ENCODE assay signal across 8 cellular contexts in the genomic region with DNA sequence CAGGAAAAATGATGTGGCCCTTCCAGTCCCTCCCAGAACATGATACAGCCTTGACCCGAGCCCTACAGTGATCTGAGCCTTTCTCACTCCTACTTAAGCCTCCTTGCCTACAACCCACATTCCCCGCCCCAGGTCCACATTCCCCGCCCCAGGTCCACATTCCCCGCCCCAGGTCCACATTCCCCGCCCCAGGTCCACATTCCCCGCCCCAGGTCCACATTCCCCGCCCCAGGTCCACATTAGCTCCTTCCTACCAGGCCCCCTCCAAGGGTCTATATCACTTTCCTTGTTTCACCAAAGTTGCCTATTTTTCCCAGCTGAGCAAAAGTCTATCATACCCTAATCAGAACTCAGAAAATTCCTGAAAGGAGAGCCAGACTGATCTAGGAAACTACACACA. TPM values are rescaled to one million over a fixed set of nuclear protein-coding genes. Genes with fewer than 3 reads are reported as not detected.
A peak's percentile ranks its signal among the peaks of the same experiment; 100 is the strongest.
DNase-seq lines count a peak whose midpoint lies in the region; ATAC-seq and TF ChIP-seq lines count a peak whose summit lies in the region.
"Not testable (repeated sequence)": the region's sequence is repeated elsewhere in the genome, so short reads cannot be mapped to it uniquely, and the experiment has no call there.

No MANE protein-coding gene starts in this region.

- peak overlapping the region; percentile 1 to 87 (median 80) for H3K4me3 Mint-ChIP-seq in CD8-positive, alpha-beta memory T cell
- H3K4me3 Mint-ChIP-seq in T-helper 1 cell treated with Interleukin-12 subunit alpha and Interleukin-12 subunit beta and Interleukin-4 antibody, amounts not matched to agents 30 μg/mL and 1 μg/mL, for 36 hours = peak overlapping the region; percentile 60
- H3K4me3 Mint-ChIP-seq in activated T-cell treated with anti-CD3 and anti-CD28 coated beads, Interleukin-2, amount 50 U/mL, for 4 hours = peak overlapping the region; percentile 54
- peak overlapping the region; percentile 71 for H3K4me3 Mint-ChIP-seq in activated naive CD8-positive, alpha-beta T cell treated with anti-CD3 and anti-CD28 coated beads, Interleukin-2, amount 50 U/mL, for 24 hours
- H3K4me3 Mint-ChIP-seq in glutamatergic neuron (ENCODE audit: unreplicated experiment) = peak overlapping the region; percentile 68
- peak overlapping the region; percentile 15 to 65 (median 54) for H3K4me3 Mint-ChIP-seq in naive B cell
- H3K4me3 Mint-ChIP-seq in neural progenitor cell = peak overlapping the region; percentile 81
- peak overlapping the region; percentile 47 for H3K4me3 Mint-ChIP-seq in stimulated activated naive CD8-positive, alpha-beta T cell treated with anti-CD3 and anti-CD28 coated beads, Interleukin-15, Interleukin-2, amounts not matched to agents 100 ng/mL and 50 ng/mL, for 24 hours

- POLR2A ChIA-PET in CD8-positive, alpha-beta memory T cell (lab: Charles Lee) = interaction anchor here (1.1 to 1.9 kb wide), 3 partner anchors 9 to 411 kb away, joined by 3 to 10 read pairs (median 7); no protein-coding TSS in a partner anchor

- H3K36me3 ChIP-seq in CD8-positive, alpha-beta memory T cell (ENCODE audit: insufficient read depth, low read length); neural progenitor cell: not testable (repeated sequence)

- H3K79me2 ChIP-seq in neural progenitor cell (ENCODE audit: low read depth) = not testable (repeated sequence)

- not testable (repeated sequence) for H3F3A ChIP-seq in neural progenitor cell (ENCODE audit: low read depth)

- ATAC-seq in activated T-cell treated with anti-CD3 and anti-CD28 coated beads, Interleukin-2, amount 50 U/mL, for 4 hours; activated naive CD8-positive, alpha-beta T cell treated with anti-CD3 and anti-CD28 coated beads, Interleukin-2, amount 50 U/mL, for 24 hours; naive B cell (ENCODE audit: low read depth in 2 of 2): not testable (repeated sequence)

- H3K4me1 Mint-ChIP-seq in CD8-positive, alpha-beta memory T cell = peaks cover 34 to 45% (median 37%) of the 10 kb centered on the region in 3 donors
- H3K4me1 Mint-ChIP-seq in T-helper 1 cell treated with Interleukin-12 subunit alpha and Interleukin-12 subunit beta and Interleukin-4 antibody, amounts not matched to agents 30 μg/mL and 1 μg/mL, for 36 hours (ENCODE audit: low read depth) = peaks cover 20% of the 10 kb centered on the region
- peaks cover 34% of the 10 kb centered on the region for H3K4me1 Mint-ChIP-seq in activated T-cell treated with anti-CD3 and anti-CD28 coated beads, Interleukin-2, amount 50 U/mL, for 4 hours (ENCODE audit: low read depth)
- peaks cover 26% of the 10 kb centered on the region for H3K4me1 Mint-ChIP-seq in activated naive CD8-positive, alpha-beta T cell treated with anti-CD3 and anti-CD28 coated beads, Interleukin-2, amount 50 U/mL, for 24 hours
- not testable (repeated sequence) for H3K4me1 Mint-ChIP-seq in glutamatergic neuron (ENCODE audit: low read depth, unreplicated experiment)
- H3K4me1 Mint-ChIP-seq in naive B cell (peaks cover 0 to 10% (median 6%) of the 10 kb centered on the region in 3 donors), neural progenitor cell (peaks cover 13% of the 10 kb centered on the region)
- peaks cover 30% of the 10 kb centered on the region for H3K4me1 Mint-ChIP-seq in stimulated activated naive CD8-positive, alpha-beta T cell treated with anti-CD3 and anti-CD28 coated beads, Interleukin-15, Interleukin-2, amounts not matched to agents 100 ng/mL and 50 ng/mL, for 24 hours (ENCODE audit: low read depth)

- not testable (repeated sequence) for H3K27ac ChIP-seq in CD8-positive, alpha-beta memory T cell (ENCODE audit: low read depth, low read length); neural progenitor cell

- not testable (repeated sequence) for H3K27me3 Mint-ChIP-seq in CD8-positive, alpha-beta memory T cell; activated T-cell treated with anti-CD3 and anti-CD28 coated beads, Interleukin-2, amount 50 U/mL, for 4 hours (ENCODE audit: low read depth); glutamatergic neuron (ENCODE audit: unreplicated experiment)
- H3K27me3 Mint-ChIP-seq in T-helper 1 cell treated with Interleukin-12 subunit alpha and Interleukin-12 subunit beta and Interleukin-4 antibody, amounts not matched to agents 30 μg/mL and 1 μg/mL, for 36 hours (ENCODE audit: low read depth) = peaks cover 40% of the 10 kb centered on the region
- peaks cover 14% of the 10 kb centered on the region for H3K27me3 Mint-ChIP-seq in activated naive CD8-positive, alpha-beta T cell treated with anti-CD3 and anti-CD28 coated beads, Interleukin-2, amount 50 U/mL, for 24 hours
- H3K27me3 Mint-ChIP-seq in naive B cell (peaks cover 47 to 67% (median 51%) of the 10 kb centered on the region in 3 donors), neural progenitor cell (ENCODE audit: insufficient read depth, low read depth) (peaks cover 28% of the 10 kb centered on the region)
- peaks cover 28% of the 10 kb centered on the region for H3K27me3 Mint-ChIP-seq in stimulated activated naive CD8-positive, alpha-beta T cell treated with anti-CD3 and anti-CD28 coated beads, Interleukin-15, Interleukin-2, amounts not matched to agents 100 ng/mL and 50 ng/mL, for 24 hours

- H3K9ac ChIP-seq in neural progenitor cell = not testable (repeated sequence)

- peaks cover 12% of the 10 kb centered on the region for H4K20me1 ChIP-seq in neural progenitor cell (ENCODE audit: low read depth)

- H3K36me3 Mint-ChIP-seq in CD8-positive, alpha-beta memory T cell; T-helper 1 cell treated with Interleukin-12 subunit alpha and Interleukin-12 subunit beta and Interleukin-4 antibody, amounts not matched to agents 30 μg/mL and 1 μg/mL, for 36 hours (ENCODE audit: low read depth); activated T-cell treated with anti-CD3 and anti-CD28 coated beads, Interleukin-2, amount 50 U/mL, for 4 hours (ENCODE audit: insufficient read depth); activated naive CD8-positive, alpha-beta T cell treated with anti-CD3 and anti-CD28 coated beads, Interleukin-2, amount 50 U/mL, for 24 hours (ENCODE audit: low read depth); glutamatergic neuron (ENCODE audit: unreplicated experiment); naive B cell; neural progenitor cell; stimulated activated naive CD8-positive, alpha-beta T cell treated with anti-CD3 and anti-CD28 coated beads, Interleukin-15, Interleukin-2, amounts not matched to agents 100 ng/mL and 50 ng/mL, for 24 hours (ENCODE audit: low read depth): not testable (repeated sequence)

- not testable (repeated sequence) for H3K27me3 ChIP-seq in CD8-positive, alpha-beta memory T cell (ENCODE audit: insufficient read depth, low read length, poor library complexity, severe bottlenecking)
- H3K27me3 ChIP-seq in neural progenitor cell = peaks cover 53% of the 10 kb centered on the region

- not testable (repeated sequence) for H3K9me3 ChIP-seq in CD8-positive, alpha-beta memory T cell (ENCODE audit: low read length); neural progenitor cell (ENCODE audit: low read depth)

- not testable (repeated sequence) for H2AFZ ChIP-seq in neural progenitor cell (replicated peaks)

- H3K4me2 ChIP-seq in neural progenitor cell = not testable (repeated sequence)

- TF ChIP-seq CTCF in glutamatergic neuron (IDR thresholded peaks at IDR 0.05; ENCODE audit: partially characterized antibody, unreplicated experiment); neural progenitor cell (IDR thresholded peaks at IDR 0.05): not testable (repeated sequence)

- CTCF ChIA-PET in CD8-positive, alpha-beta memory T cell (lab: Charles Lee) = interaction anchor here (0.7 to 7.0 kb wide), 21 partner anchors 8 to 669 kb away, joined by 3 to 115 read pairs (median 5); no protein-coding TSS in a partner anchor

- not testable (repeated sequence) for H3K9me3 Mint-ChIP-seq in CD8-positive, alpha-beta memory T cell; T-helper 1 cell treated with Interleukin-12 subunit alpha and Interleukin-12 subunit beta and Interleukin-4 antibody, amounts not matched to agents 30 μg/mL and 1 μg/mL, for 36 hours; activated T-cell treated with anti-CD3 and anti-CD28 coated beads, Interleukin-2, amount 50 U/mL, for 4 hours; activated naive CD8-positive, alpha-beta T cell treated with anti-CD3 and anti-CD28 coated beads, Interleukin-2, amount 50 U/mL, for 24 hours; glutamatergic neuron (ENCODE audit: unreplicated experiment); naive B cell; neural progenitor cell; stimulated activated naive CD8-positive, alpha-beta T cell treated with anti-CD3 and anti-CD28 coated beads, Interleukin-15, Interleukin-2, amounts not matched to agents 100 ng/mL and 50 ng/mL, for 24 hours

- peaks cover 23% of the 10 kb centered on the region for H3K4me1 ChIP-seq in CD8-positive, alpha-beta memory T cell (ENCODE audit: insufficient read depth, low read length)
- H3K4me1 ChIP-seq in neural progenitor cell = not testable (repeated sequence)

- DNase-seq in CD8-positive, alpha-beta memory T cell; activated T-cell treated with anti-CD3 and anti-CD28 coated beads, Interleukin-2, amount 50 U/mL, for 4 hours; activated naive CD8-positive, alpha-beta T cell treated with anti-CD3 and anti-CD28 coated beads, Interleukin-2, amount 50 U/mL, for 24 hours; glutamatergic neuron; naive B cell; neural progenitor cell (ENCODE audit: low spot score): not testable (repeated sequence)

- H3K4me3 ChIP-seq in CD8-positive, alpha-beta memory T cell (ENCODE audit: low read length); neural progenitor cell: not testable (repeated sequence)

- H3K27ac Mint-ChIP-seq in CD8-positive, alpha-beta memory T cell = peak overlapping the region in 3 of 8 donors; percentile 25 to 76 (median 55)
- H3K27ac Mint-ChIP-seq in T-helper 1 cell treated with Interleukin-12 subunit alpha and Interleukin-12 subunit beta and Interleukin-4 antibody, amounts not matched to agents 30 μg/mL and 1 μg/mL, for 36 hours; activated naive CD8-positive, alpha-beta T cell treated with anti-CD3 and anti-CD28 coated beads, Interleukin-2, amount 50 U/mL, for 24 hours; glutamatergic neuron (ENCODE audit: unreplicated experiment); neural progenitor cell: not testable (repeated sequence)
- peak overlapping the region in 1 of 6 donors; percentile 31 for H3K27ac Mint-ChIP-seq in naive B cell
- peak overlapping the region; percentile 31 for H3K27ac Mint-ChIP-seq in stimulated activated naive CD8-positive, alpha-beta T cell treated with anti-CD3 and anti-CD28 coated beads, Interleukin-15, Interleukin-2, amounts not matched to agents 100 ng/mL and 50 ng/mL, for 24 hours

RNA-seq across cellular contexts. Expression of gene ADAMTS17, which starts 2.3 kb away (rescaled TPM):
- 1 to 10 TPM; 1.2 to 1.9 TPM for total RNA-seq in CD8-positive, alpha-beta memory T cell
- 2.3 TPM for polyA plus RNA-seq in CD8-positive, alpha-beta memory T cell
- 1 to 10 TPM; 2.6 to 3.9 (median 3.2) TPM for total RNA-seq in activated T-cell treated with anti-CD3 and anti-CD28 coated beads, Interleukin-2, amount 50 U/mL, for 4 hours
- total RNA-seq in glutamatergic neuron (ENCODE audit: unreplicated experiment) (6.8 TPM), neural progenitor cell (ENCODE audit: low replicate concordance) (1.1 and 1.5 TPM in 2 replicates)
- not detected for polyA plus RNA-seq in naive B cell (ENCODE audit: low read depth in 6 of 6)
